8 cellular contexts compared by ENCODE assay signal in the genomic region with DNA sequence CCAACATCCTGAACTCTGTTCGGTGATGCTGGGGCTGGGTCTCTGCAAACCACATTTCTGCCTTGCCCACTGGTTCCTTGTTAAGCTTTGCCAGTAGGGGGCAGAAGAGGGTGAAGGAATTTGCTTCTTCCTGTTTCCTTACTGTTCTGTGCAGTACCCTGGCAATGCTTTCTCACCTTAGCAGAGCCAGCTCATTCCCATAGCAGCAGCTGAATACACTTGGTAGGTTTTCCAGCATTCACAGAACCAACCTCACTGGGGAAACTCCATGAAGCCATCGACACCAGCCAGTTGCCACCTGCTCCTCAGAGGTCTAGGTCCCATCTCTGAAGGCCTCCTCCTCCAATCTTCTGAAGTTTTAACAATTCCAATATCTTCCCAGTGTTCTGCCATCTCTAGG.
A peak's percentile ranks its signal among the peaks of the same experiment; 100 is the strongest.
DNase-seq lines count a peak whose midpoint lies in the region; ATAC-seq and TF ChIP-seq lines count a peak whose summit lies in the region.

No MANE protein-coding gene starts in this region.

- H3K4me1 ChIP-seq in gastrocnemius medialis, result no peaks in the 10 kb centered on the region

- no peak overlapping the region for H3K4me3 ChIP-seq in epithelial cell of esophagus (ENCODE audit: low read length)
- H3K4me3 ChIP-seq in gastrocnemius medialis, result no peak overlapping the region

- intact Hi-C loops in gastrocnemius medialis (cut with DNase I; ENCODE audit: low total_unique reads), result no loop called here

- no peaks in the 10 kb centered on the region for H3K9me3 ChIP-seq in gastrocnemius medialis

- no peak overlapping the region for H3K27ac ChIP-seq in gastrocnemius medialis

- no peak for TF ChIP-seq POLR2A in gastrocnemius medialis (IDR thresholded peaks at IDR 0.05)

- no peaks in the 10 kb centered on the region for H3K27me3 ChIP-seq in gastrocnemius medialis

- in situ Hi-C loops in gastrocnemius medialis (cut with MboI; ENCODE audit: low sequenced_read_pairs in 4 of 4), result no loop called here

- ATAC-seq in HG02852 (IDR thresholded peaks at IDR 0.05; ENCODE audit: unreplicated experiment), result peak; percentile 31
- no peak for ATAC-seq in stimulated activated naive CD8-positive, alpha-beta T cell treated with anti-CD3 and anti-CD28 coated beads, Interleukin-15, Interleukin-2, amounts not matched to agents 100 U/mL and 50 U/mL, for 24 hours
- ATAC-seq in gastrocnemius medialis, result no peak

- DNase-seq in A172 (ENCODE audit: low spot score) (peak; percentile 22), NCI-H774 (lab: John Stamatoyannopoulos, UW) (peak; percentile 19), epithelial cell of esophagus (ENCODE audit: low read depth) (peak; percentile 25), ureter (ENCODE audit: low spot score) (no peak), gastrocnemius medialis (no peak)
- DNase-seq in stimulated activated naive CD8-positive, alpha-beta T cell treated with anti-CD3 and anti-CD28 coated beads, Interleukin-15, Interleukin-2, amounts not matched to agents 100 U/mL and 50 U/mL, for 24 hours, result peak; percentile 16

- TF ChIP-seq CTCF in GM12873 (IDR thresholded peaks at IDR 0.05; ENCODE audit: insufficient read depth, low read depth, low read length, missing control alignments), result peak; percentile 87
- TF ChIP-seq CTCF in epithelial cell of esophagus (IDR thresholded peaks at IDR 0.05; ENCODE audit: insufficient read depth, low read depth, low read length, missing control alignments), result peak; percentile 28
- TF ChIP-seq CTCF in gastrocnemius medialis (IDR thresholded peaks at IDR 0.05 in 4 of 5, conservative IDR thresholded peaks at IDR 0.05 in 1 of 5), result no peak

- H3K36me3 ChIP-seq in gastrocnemius medialis, result no peaks in the 10 kb centered on the region

Comparison
In these comparisons a context has a peak if more than half of its experiments do, and no peak if none do; other contexts are left out.
1. DNase-seq: peak in A172 (single experiment), NCI-H774 (single experiment), epithelial cell of esophagus (single experiment) and stimulated activated naive CD8-positive, alpha-beta T cell treated with anti-CD3 and anti-CD28 coated beads, Interleukin-15, Interleukin-2, amounts not matched to agents 100 U/mL and 50 U/mL, for 24 hours (single experiment); none in ureter (single experiment) and gastrocnemius medialis (0 of 2).
2. CTCF ChIP-seq: peak in GM12873 (single experiment) and epithelial cell of esophagus (single experiment); none in gastrocnemius medialis (0 of 5).